9 cellular contexts compared by ENCODE assay signal in genomic region chr4:55819634-55820033, GRCh38. TPM values are rescaled to one million over a fixed set of nuclear protein-coding genes. Genes with fewer than 3 reads are reported as not detected.
DNase-seq lines count a peak whose midpoint lies in the region; ATAC-seq and TF ChIP-seq lines count a peak whose summit lies in the region.
"Had no signal": no experiment of that assay in that cellular context is flagged by ENCODE, and none has a peak within 500 bp of the region (broad histone marks: within the 10 kb centered on the region; RNA-seq: fewer than 3 reads in every experiment).

Gene EXOC1L, plus strand, starts transcription at chr4:55819790. Its CDS starts 237 bp downstream, at chr4:55820027.

- H3K4me3 Mint-ChIP-seq in CD8-positive, alpha-beta memory T cell, result peak within 1 kb of the TSS in 5 of 7 donors; percentile 47 to 73 (median 60)
- H3K4me3 Mint-ChIP-seq in osteocyte (ENCODE audit: unreplicated experiment), result peak within 1 kb of the TSS; percentile 58

- POLR2A ChIA-PET in CD8-positive, alpha-beta memory T cell (lab: Charles Lee), result no interaction called here

- TF ChIP-seq EP300 in transverse colon (IDR thresholded peaks at IDR 0.05; ENCODE audit: low read depth), result no peak

- no peak for DNase-seq in CD8-positive, alpha-beta memory T cell
- DNase-seq in SK-N-DZ (ENCODE audit: low spot score), result peak; percentile 64
- peak; percentile 5 for DNase-seq in fibroblast of the aortic adventitia (ENCODE audit: low read depth)
- no peak for DNase-seq in osteocyte (ENCODE audit: extremely low spot score, unreplicated experiment)
- DNase-seq in GM20000 (ENCODE audit: low spot score), result no peak
- no peak for DNase-seq in NCI-H146 (lab: John Stamatoyannopoulos, UW)
- no peak for DNase-seq in transverse colon

- no peak within 1 kb of the TSS for H3K4me3 ChIP-seq in CD8-positive, alpha-beta memory T cell (ENCODE audit: low read length)
- H3K4me3 ChIP-seq in fibroblast of the aortic adventitia (ENCODE audit: low read depth, low read length), result peak within 1 kb of the TSS; percentile 43
- peak within 1 kb of the TSS in 1 of 4 donors; percentile 23 for H3K4me3 ChIP-seq in transverse colon

- H3K27me3 ChIP-seq in CD8-positive, alpha-beta memory T cell (ENCODE audit: insufficient read depth, low read length, poor library complexity, severe bottlenecking), result no peaks in the 10 kb centered on the region
- peaks cover 3% of the 10 kb centered on the region for H3K27me3 ChIP-seq in transverse colon

- H3K27ac ChIP-seq in CD8-positive, alpha-beta memory T cell (ENCODE audit: low read depth, low read length), result no peak within 1 kb of the TSS
- no peak within 1 kb of the TSS for H3K27ac ChIP-seq in transverse colon

- peaks cover 7 to 26% of the 10 kb centered on the region in 2 donors for H3K27me3 Mint-ChIP-seq in CD8-positive, alpha-beta memory T cell
- H3K27me3 Mint-ChIP-seq in osteocyte (ENCODE audit: unreplicated experiment), result peaks cover 49% of the 10 kb centered on the region

- no peaks in the 10 kb centered on the region for H3K36me3 Mint-ChIP-seq in CD8-positive, alpha-beta memory T cell
- no peaks in the 10 kb centered on the region for H3K36me3 Mint-ChIP-seq in osteocyte (ENCODE audit: unreplicated experiment)

- no peaks in the 10 kb centered on the region for H3K9me3 Mint-ChIP-seq in CD8-positive, alpha-beta memory T cell
- no peaks in the 10 kb centered on the region for H3K9me3 Mint-ChIP-seq in osteocyte (ENCODE audit: unreplicated experiment)

- no peaks in the 10 kb centered on the region for H3K36me3 ChIP-seq in CD8-positive, alpha-beta memory T cell (ENCODE audit: insufficient read depth, low read length)
- no peaks in the 10 kb centered on the region for H3K36me3 ChIP-seq in transverse colon

- H3K27ac Mint-ChIP-seq in CD8-positive, alpha-beta memory T cell, result peak within 1 kb of the TSS in 1 of 8 donors; percentile 11
- no peak within 1 kb of the TSS for H3K27ac Mint-ChIP-seq in osteocyte (ENCODE audit: unreplicated experiment)

- H3K4me1 Mint-ChIP-seq in CD8-positive, alpha-beta memory T cell, result peaks cover 3 to 7% (median 6%) of the 10 kb centered on the region in 3 donors
- peaks cover 6% of the 10 kb centered on the region for H3K4me1 Mint-ChIP-seq in osteocyte (ENCODE audit: unreplicated experiment)

- H3K4me1 ChIP-seq in CD8-positive, alpha-beta memory T cell (ENCODE audit: insufficient read depth, low read length), result no peaks in the 10 kb centered on the region
- H3K4me1 ChIP-seq in transverse colon, result no peaks in the 10 kb centered on the region

- TF ChIP-seq CTCF in fibroblast of the aortic adventitia (IDR thresholded peaks at IDR 0.05; ENCODE audit: insufficient read depth, low read length) (no peak), osteocyte (IDR thresholded peaks at IDR 0.05) (no peak), GM20000 (IDR thresholded peaks at IDR 0.05; ENCODE audit: extremely low read depth, missing control alignments) (no peak), transverse colon (IDR thresholded peaks at IDR 0.05) (no peak)

- in situ Hi-C loops in transverse colon (cut with MboI; ENCODE audit: low pct_ligation_motif_present in 1 of 4, low pct_unique_long_range_greater_than_20kb in 1 of 4, low sequenced_read_pairs in 3 of 4), result loop anchor here in 1 of 4 donors (25.0 kb wide), 1 partner anchor 107 kb away; no protein-coding TSS in a partner anchor

- WGBS in transverse colon (ENCODE audit: low coverage in 1 of 2), 2 donors, result 27 to 42% methylated on average over 9 to 13 of the region's 13 CpGs

- no peak for TF ChIP-seq POLR2A in transverse colon (IDR thresholded peaks at IDR 0.05)

- no peaks in the 10 kb centered on the region for H3K9me3 ChIP-seq in CD8-positive, alpha-beta memory T cell (ENCODE audit: low read length)
- H3K9me3 ChIP-seq in transverse colon, result no peaks in the 10 kb centered on the region

- intact Hi-C loops in transverse colon (cut with DNase I; ENCODE audit: low total_unique reads), result no loop called here

- CTCF ChIA-PET in CD8-positive, alpha-beta memory T cell (lab: Charles Lee), result interaction anchor here (0.7 kb wide), 1 partner anchor 10 kb away, joined by 3 read pairs; no protein-coding TSS in a partner anchor

- no peak for ATAC-seq in GM18511 (IDR thresholded peaks at IDR 0.05; ENCODE audit: unreplicated experiment)

RNA-seq across cellular contexts. Expression of gene EXOC1L, which starts in this region (rescaled TPM):
- total RNA-seq in CD8-positive, alpha-beta memory T cell, result not detected
- polyA plus RNA-seq in CD8-positive, alpha-beta memory T cell, result not detected
- not detected in 2 replicates for polyA plus RNA-seq in SK-N-DZ (2014; cell fraction: cytosol; rRNA removed)
- polyA plus RNA-seq in SK-N-DZ (2014; cell fraction: nucleus; rRNA removed), result not detected in 2 replicates
- total RNA-seq in fibroblast of the aortic adventitia (ENCODE audit: low replicate concordance) (not detected in 2 replicates), osteocyte (not detected in 2 replicates), transverse colon (not detected)
- total RNA-seq: urinary bladder had no signal

Comparison
In these comparisons a context has a peak if more than half of its experiments do, and no peak if none do; other contexts are left out.
1. Peak in DNase-seq and H3K4me3 ChIP-seq in fibroblast of the aortic adventitia; RNA of the gene not detected or under 1 TPM.